Comparison of ENCODE assay signal across 32 cellular contexts in genomic region chr18:55433140-55433539, GRCh38.
"Had no signal": no experiment of that assay in that cellular context is flagged by ENCODE, and none has a peak within 500 bp of the region (broad histone marks: within the 10 kb centered on the region; RNA-seq: fewer than 3 reads in every experiment).

No MANE protein-coding gene starts in this region.

- H3K4me3 Mint-ChIP-seq: activated naive CD4-positive, alpha-beta T cell treated with anti-CD3 and anti-CD28 coated beads, Interleukin-2, amount 10 ng/mL, durations not matched to agents 7 days and 5 days; activated naive CD8-positive, alpha-beta T cell treated with anti-CD3 and anti-CD28 coated beads, Interleukin-2, amount 10 ng/mL, durations not matched to agents 7 days and 5 days; activated T-cell treated with anti-CD3 and anti-CD28 coated beads, Interleukin-2, amount 50 U/mL, for 24 hours; endodermal cell; stimulated activated memory B cell treated with anti-CD40 and anti-IgM and Interleukin-4, amounts not matched to agents 10 μg/mL and 1 μg/mL and 100 μg/mL, for 72 hours; stimulated activated naive CD8-positive, alpha-beta T cell treated with anti-CD3 and anti-CD28 coated beads, Interleukin-15, amount 100 ng/mL, for 72 hours; T-helper 1 cell treated with Interleukin-12 subunit alpha and Interleukin-12 subunit beta and Interleukin-4 antibody, amounts not matched to agents 30 μg/mL and 1 μg/mL, for 36 hours; type B pancreatic cell had no signal

- H3K9me3 Mint-ChIP-seq: activated naive CD4-positive, alpha-beta T cell treated with anti-CD3 and anti-CD28 coated beads, Interleukin-2, amount 10 ng/mL, durations not matched to agents 7 days and 5 days; endodermal cell; stimulated activated memory B cell treated with anti-CD40 and anti-IgM and Interleukin-4, amounts not matched to agents 10 μg/mL and 1 μg/mL and 100 μg/mL, for 72 hours; T-helper 1 cell treated with Interleukin-12 subunit alpha and Interleukin-12 subunit beta and Interleukin-4 antibody, amounts not matched to agents 30 μg/mL and 1 μg/mL, for 36 hours had no signal

- DNase-seq: activated CD4-positive, alpha-beta T cell treated with anti-CD3 and anti-CD28 coated beads for 48 hours; activated CD4-positive, alpha-beta T cell treated with anti-CD3 and anti-CD28 coated beads, Interleukin-2, amount 50 U/mL, for 48 hours; activated CD8-positive, alpha-beta memory T cell treated with anti-CD3 and anti-CD28 coated beads for 24 hours; activated gamma-delta T cell; activated naive CD4-positive, alpha-beta T cell treated with anti-CD3 and anti-CD28 coated beads, Interleukin-2, amount 10 ng/mL, durations not matched to agents 7 days and 5 days; activated naive CD8-positive, alpha-beta T cell treated with anti-CD3 and anti-CD28 coated beads, Interleukin-2, amount 10 ng/mL, durations not matched to agents 7 days and 5 days; activated T-cell treated with anti-CD3 and anti-CD28 coated beads, Interleukin-2, amount 50 U/mL, for 24 hours; brain microvascular endothelial cell; cortex of kidney; endodermal cell; esophagus squamous epithelium; foreskin melanocyte; islet precursor cell; left ventricle myocardium inferior; mesendoderm; ovary; small intestine; stimulated activated CD4-positive, alpha-beta T cell treated with anti-CD3 and anti-CD28 coated beads, Interleukin-1b, Interleukin-23, amount 100 ng/mL, for 48 hours; stimulated activated CD4-positive, alpha-beta T cell treated with anti-CD3 and anti-CD28 coated beads, Interleukin-4, amount 100 ng/mL, for 4 hours; stimulated activated CD8-positive, alpha-beta memory T cell treated with anti-CD3 and anti-CD28 coated beads, Interleukin-4, amount 100 ng/mL, for 48 hours; stimulated activated naive CD8-positive, alpha-beta T cell treated with anti-CD3 and anti-CD28 coated beads, Interleukin-15, amount 100 ng/mL, for 72 hours; T-helper 9 cell; uterus had no signal

- H3K36me3 ChIP-seq: brain microvascular endothelial cell, esophagus squamous epithelium, left ventricle myocardium inferior, ovary, uterus had no signal

- H3K27ac Mint-ChIP-seq: activated naive CD4-positive, alpha-beta T cell treated with anti-CD3 and anti-CD28 coated beads, Interleukin-2, amount 10 ng/mL, durations not matched to agents 7 days and 5 days; activated naive CD8-positive, alpha-beta T cell treated with anti-CD3 and anti-CD28 coated beads, Interleukin-2, amount 10 ng/mL, durations not matched to agents 7 days and 5 days; activated T-cell treated with anti-CD3 and anti-CD28 coated beads, Interleukin-2, amount 50 U/mL, for 24 hours; endodermal cell; progenitor cell of endocrine pancreas; stimulated activated memory B cell treated with anti-CD40 and anti-IgM and Interleukin-4, amounts not matched to agents 10 μg/mL and 1 μg/mL and 100 μg/mL, for 72 hours; stimulated activated naive CD8-positive, alpha-beta T cell treated with anti-CD3 and anti-CD28 coated beads, Interleukin-15, amount 100 ng/mL, for 72 hours; T-helper 1 cell treated with Interleukin-12 subunit alpha and Interleukin-12 subunit beta and Interleukin-4 antibody, amounts not matched to agents 30 μg/mL and 1 μg/mL, for 36 hours; type B pancreatic cell had no signal

- H3K4me1 ChIP-seq: esophagus squamous epithelium, uterus had no signal

- H3K36me3 Mint-ChIP-seq: activated naive CD4-positive, alpha-beta T cell treated with anti-CD3 and anti-CD28 coated beads, Interleukin-2, amount 10 ng/mL, durations not matched to agents 7 days and 5 days; activated naive CD8-positive, alpha-beta T cell treated with anti-CD3 and anti-CD28 coated beads, Interleukin-2, amount 10 ng/mL, durations not matched to agents 7 days and 5 days; stimulated activated memory B cell treated with anti-CD40 and anti-IgM and Interleukin-4, amounts not matched to agents 10 μg/mL and 1 μg/mL and 100 μg/mL, for 72 hours had no signal

- H3K9me3 ChIP-seq: esophagus squamous epithelium, left ventricle myocardium inferior, ovary, uterus had no signal

- H3K4me1 Mint-ChIP-seq: activated naive CD4-positive, alpha-beta T cell treated with anti-CD3 and anti-CD28 coated beads, Interleukin-2, amount 10 ng/mL, durations not matched to agents 7 days and 5 days; activated naive CD8-positive, alpha-beta T cell treated with anti-CD3 and anti-CD28 coated beads, Interleukin-2, amount 10 ng/mL, durations not matched to agents 7 days and 5 days; stimulated activated naive CD8-positive, alpha-beta T cell treated with anti-CD3 and anti-CD28 coated beads, Interleukin-15, amount 100 ng/mL, for 72 hours had no signal

- H3K4me3 ChIP-seq: esophagus squamous epithelium, hepatocyte, left ventricle myocardium inferior, lung, ovary, uterus had no signal

- H3K27me3 ChIP-seq: brain microvascular endothelial cell, esophagus squamous epithelium, hepatocyte, ovary, uterus had no signal

- H3K27ac ChIP-seq: brain microvascular endothelial cell, esophagus squamous epithelium, hepatocyte, left ventricle myocardium inferior, ovary, VCaP had no signal

- H3K27me3 Mint-ChIP-seq: activated naive CD4-positive, alpha-beta T cell treated with anti-CD3 and anti-CD28 coated beads, Interleukin-2, amount 10 ng/mL, durations not matched to agents 7 days and 5 days; activated naive CD8-positive, alpha-beta T cell treated with anti-CD3 and anti-CD28 coated beads, Interleukin-2, amount 10 ng/mL, durations not matched to agents 7 days and 5 days; activated T-cell treated with anti-CD3 and anti-CD28 coated beads, Interleukin-2, amount 50 U/mL, for 24 hours; progenitor cell of endocrine pancreas; stimulated activated memory B cell treated with anti-CD40 and anti-IgM and Interleukin-4, amounts not matched to agents 10 μg/mL and 1 μg/mL and 100 μg/mL, for 72 hours; stimulated activated naive CD8-positive, alpha-beta T cell treated with anti-CD3 and anti-CD28 coated beads, Interleukin-15, amount 100 ng/mL, for 72 hours; type B pancreatic cell had no signal

- ATAC-seq: activated CD4-positive, CD25-positive, alpha-beta regulatory T cell treated with anti-CD3 and anti-CD28 coated beads, Interleukin-2, amount 50 U/mL, for 24 hours; sciatic nerve; stimulated activated memory B cell treated with anti-CD40 and anti-IgM and Interleukin-4, amounts not matched to agents 10 μg/mL and 1 μg/mL and 100 μg/mL, for 72 hours; stimulated activated naive CD8-positive, alpha-beta T cell treated with anti-CD3 and anti-CD28 coated beads, Interleukin-15, amount 100 ng/mL, for 72 hours had no signal
